In genomic region chr4:1516261-1516660, GRCh38 we compare ENCODE assay signal across 21 cellular contexts.
"Had no signal": no experiment of that assay in that cellular context is flagged by ENCODE, and none has a peak within 500 bp of the region (broad histone marks: within the 10 kb centered on the region; RNA-seq: fewer than 3 reads in every experiment).

No MANE protein-coding gene starts in this region.

- H3K9me3 ChIP-seq: colonic mucosa, esophagus squamous epithelium, gastroesophageal sphincter, neutrophil, right atrium auricular region, suprapubic skin, thyroid gland, uterus had no signal

- DNase-seq: cerebellar nuclear complex; colonic mucosa; dermis blood vessel endothelial cell; esophagus squamous epithelium; hippocampal formation; kidney glomerular epithelial cell; stimulated activated CD4-positive, alpha-beta T cell treated with anti-CD3 and anti-CD28 coated beads, Interleukin-4, amount 100 ng/mL, for 1 hour; stimulated activated CD8-positive, alpha-beta memory T cell treated with anti-CD3 and anti-CD28 coated beads, Interleukin-4, amount 100 ng/mL, for 48 hours; stimulated activated naive CD8-positive, alpha-beta T cell treated with anti-CD3 and anti-CD28 coated beads, Interleukin-15, Interleukin-2, amounts not matched to agents 100 U/mL and 50 U/mL, for 24 hours; thyroid gland; uterus had no signal

- H3K4me3 Mint-ChIP-seq: memory B cell; mesothelial cell of epicardium; nephron; stimulated activated effector memory CD8-positive, alpha-beta T cell treated with anti-CD3 and anti-CD28 coated beads, Interleukin-12 subunit alpha, Interleukin-12 subunit beta, amount 100 ng/mL, for 72 hours; type B pancreatic cell had no signal

- H3K27me3 ChIP-seq: colonic mucosa, right atrium auricular region, thyroid gland had no signal

- H3K4me1 Mint-ChIP-seq: memory B cell; stimulated activated effector memory CD8-positive, alpha-beta T cell treated with anti-CD3 and anti-CD28 coated beads, Interleukin-12 subunit alpha, Interleukin-12 subunit beta, amount 100 ng/mL, for 72 hours had no signal

- H3K36me3 ChIP-seq: colonic mucosa, esophagus squamous epithelium, gastroesophageal sphincter, neutrophil, right atrium auricular region, suprapubic skin, thyroid gland, uterus had no signal

- H3K9me3 Mint-ChIP-seq: memory B cell; mesothelial cell of epicardium; stimulated activated effector memory CD8-positive, alpha-beta T cell treated with anti-CD3 and anti-CD28 coated beads, Interleukin-12 subunit alpha, Interleukin-12 subunit beta, amount 100 ng/mL, for 72 hours; type B pancreatic cell had no signal

- ATAC-seq: gastroesophageal sphincter; stimulated activated effector memory CD8-positive, alpha-beta T cell treated with anti-CD3 and anti-CD28 coated beads, Interleukin-12 subunit alpha, Interleukin-12 subunit beta, amount 100 ng/mL, for 72 hours; stimulated activated naive CD8-positive, alpha-beta T cell treated with anti-CD3 and anti-CD28 coated beads, Interleukin-15, Interleukin-2, amounts not matched to agents 100 U/mL and 50 U/mL, for 24 hours had no signal

- H3K27ac ChIP-seq: colonic mucosa, esophagus squamous epithelium, gastroesophageal sphincter, neutrophil, right atrium auricular region, suprapubic skin, thyroid gland, uterus had no signal

- H3K36me3 Mint-ChIP-seq: mesothelial cell of epicardium; stimulated activated effector memory CD8-positive, alpha-beta T cell treated with anti-CD3 and anti-CD28 coated beads, Interleukin-12 subunit alpha, Interleukin-12 subunit beta, amount 100 ng/mL, for 72 hours; type B pancreatic cell had no signal

- H3K27ac Mint-ChIP-seq: memory B cell; mesothelial cell of epicardium; nephron; stimulated activated effector memory CD8-positive, alpha-beta T cell treated with anti-CD3 and anti-CD28 coated beads, Interleukin-12 subunit alpha, Interleukin-12 subunit beta, amount 100 ng/mL, for 72 hours; type B pancreatic cell had no signal

- H3K4me1 ChIP-seq: colonic mucosa, uterus had no signal

- H3K4me3 ChIP-seq: colonic mucosa, esophagus squamous epithelium, gastroesophageal sphincter, right atrium auricular region, smooth muscle cell, suprapubic skin, thyroid gland, uterus had no signal
